In the genomic region with DNA sequence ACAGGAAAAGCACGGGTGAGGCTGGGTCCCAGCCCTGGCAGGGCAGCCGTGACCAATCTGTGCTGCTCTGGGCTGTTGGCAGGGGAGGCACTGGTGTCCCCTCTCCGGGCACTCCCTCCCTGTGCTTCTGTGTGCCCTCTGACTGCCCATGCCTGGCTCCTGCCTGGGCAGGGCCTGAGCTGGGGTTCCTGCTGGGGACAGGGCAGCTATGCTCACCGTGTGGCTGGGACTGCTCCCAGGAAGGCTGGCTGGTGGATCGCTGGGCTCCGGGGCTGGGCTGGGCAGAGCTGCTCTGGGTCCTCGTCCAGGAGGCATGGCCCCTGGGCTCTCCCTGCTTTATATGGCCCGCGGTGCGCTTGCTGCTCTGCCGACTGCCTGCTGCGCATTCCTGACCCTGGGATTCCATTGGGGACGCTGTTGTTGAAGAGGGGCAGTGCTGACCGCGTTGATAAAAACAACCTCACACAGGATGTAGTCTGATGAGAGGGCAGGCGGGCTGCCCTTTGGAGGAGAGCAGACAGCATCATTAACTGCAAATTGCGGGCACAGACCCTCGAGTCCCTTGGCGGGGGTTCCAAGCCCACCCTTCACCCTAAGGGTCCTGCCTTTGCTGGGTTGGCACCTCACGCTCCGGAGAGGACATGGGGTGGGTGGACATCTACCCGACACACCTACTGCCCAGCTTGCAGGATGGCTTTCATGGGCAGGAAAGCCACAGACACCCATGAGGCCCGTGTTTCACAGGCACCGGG, we compare ENCODE assay signal across 26 cellular contexts. TPM values are rescaled to one million over a fixed set of nuclear protein-coding genes. Genes with fewer than 3 reads are reported as not detected.
A peak's percentile ranks its signal among the peaks of the same experiment; 100 is the strongest.
DNase-seq lines count a peak whose midpoint lies in the region; ATAC-seq and TF ChIP-seq lines count a peak whose summit lies in the region.
"Had no signal": no experiment of that assay in that cellular context is flagged by ENCODE, and none has a peak within 500 bp of the region (broad histone marks: within the 10 kb centered on the region; RNA-seq: fewer than 3 reads in every experiment).

No MANE protein-coding gene starts in this region.

- no peak for TF ChIP-seq POLR2A in GM18505 (IDR thresholded peaks at IDR 0.05; ENCODE audit: borderline replicate concordance, extremely low read depth, insufficient read depth, insufficient read length)

- DNase-seq in DMS53 (lab: John Stamatoyannopoulos, UW) (peak; percentile 61), DMS53 treated with DMSO at 0.1 percent for 48 hours (lab: John Stamatoyannopoulos, UW; ENCODE audit: unreplicated experiment) (no peak), left ventricle myocardium superior (peak; percentile 45), sciatic nerve (ENCODE audit: low spot score) (no peak), glomerular visceral epithelial cell (ENCODE audit: extremely low spot score) (no peak)
- DNase-seq in activated naive CD4-positive, alpha-beta T cell treated with anti-CD3 and anti-CD28 coated beads, Interleukin-2, amount 50 U/mL, for 16 hours: no peak
- DNase-seq: activated CD4-positive, alpha-beta T cell treated with anti-CD3 and anti-CD28 coated beads, Interleukin-2, amount 50 U/mL, for 48 hours; activated effector memory CD4-positive, alpha-beta T cell treated with anti-CD3 and anti-CD28 coated beads, Interleukin-2, amount 50 U/mL, for 16 hours; AML-193; COR-L47; EL; gastrocnemius medialis; MM.1S; NCI-H1436; nephron progenitor cell; spleen; stimulated activated CD4-positive, alpha-beta T cell treated with anti-CD3 and anti-CD28 coated beads, Interleukin-4, amount 100 ng/mL, for 24 hours; stimulated activated naive CD8-positive, alpha-beta T cell treated with anti-CD3 and anti-CD28 coated beads, Interleukin-15, amount 100 ng/mL, for 72 hours; T-helper 2 cell had no signal

- no peak for TF ChIP-seq CTCF in VCaP (conservative IDR thresholded peaks at IDR 0.05)

- intact Hi-C loops in left ventricle myocardium superior (cut with micrococcal nuclease): no loop called here
- intact Hi-C loops in sciatic nerve (cut with DNase I): no loop called here

- peak; percentile 63 for ATAC-seq in left ventricle myocardium superior
- ATAC-seq in sciatic nerve: peak; percentile 3
- ATAC-seq in GM18505 (IDR thresholded peaks at IDR 0.05; ENCODE audit: unreplicated experiment): no peak
- ATAC-seq: gastrocnemius medialis; stimulated activated naive CD8-positive, alpha-beta T cell treated with anti-CD3 and anti-CD28 coated beads, Interleukin-15, amount 100 ng/mL, for 72 hours had no signal

- H3K27ac ChIP-seq in VCaP: peak overlapping the region; percentile 91
- H3K27ac ChIP-seq: 22Rv1, cardiac muscle cell, gastrocnemius medialis, spleen had no signal

RNA-seq across cellular contexts. Expression of gene QRFP, which starts 1.0 kb away (rescaled TPM):
- total RNA-seq in left ventricle myocardium superior (not detected), sciatic nerve (not detected)
- total RNA-seq: cardiac muscle cell, gastrocnemius medialis, mononuclear cell, pulmonary artery endothelial cell, SK-MEL-5, spleen had no signal

RNA-seq across cellular contexts. Expression of gene FIBCD1, which starts 43.4 kb away (rescaled TPM):
- total RNA-seq in left ventricle myocardium superior (0.40 TPM), sciatic nerve (not detected)
- total RNA-seq: gastrocnemius medialis, mononuclear cell, pulmonary artery endothelial cell had no signal

Comparison
In these comparisons a context has a peak if more than half of its experiments do, and no peak if none do; other contexts are left out.
1. DNase-seq: peak in DMS53 (single experiment) and left ventricle myocardium superior (single experiment); none in DMS53 treated with DMSO at 0.1 percent for 48 hours (single experiment), sciatic nerve (single experiment), glomerular visceral epithelial cell (single experiment) and activated naive CD4-positive, alpha-beta T cell treated with anti-CD3 and anti-CD28 coated beads, Interleukin-2, amount 50 U/mL, for 16 hours (single experiment).